9 cellular contexts compared by ENCODE assay signal in the genomic region with DNA sequence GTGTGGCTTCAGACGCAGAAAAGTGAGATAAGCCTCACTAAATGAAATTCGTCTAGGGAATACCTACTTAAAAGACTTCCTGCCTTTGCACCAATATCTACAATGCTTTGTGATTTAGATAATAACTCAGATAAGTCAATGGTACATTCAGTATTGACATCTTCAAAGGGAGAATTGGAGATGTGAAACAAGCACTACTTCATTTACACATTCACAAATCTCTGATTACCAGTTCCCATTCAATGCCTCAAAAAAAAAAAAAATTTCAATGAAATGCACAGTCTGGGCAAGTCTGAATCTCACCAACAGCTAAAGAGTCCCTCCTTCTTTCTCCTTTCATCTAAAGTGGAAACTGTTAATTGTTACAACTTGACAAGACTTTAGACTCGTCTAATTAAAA. TPM values are rescaled to one million over a fixed set of nuclear protein-coding genes. Genes with fewer than 3 reads are reported as not detected.
A peak's percentile ranks its signal among the peaks of the same experiment; 100 is the strongest.
DNase-seq lines count a peak whose midpoint lies in the region; ATAC-seq and TF ChIP-seq lines count a peak whose summit lies in the region.
"Had no signal": no experiment of that assay in that cellular context is flagged by ENCODE, and none has a peak within 500 bp of the region (broad histone marks: within the 10 kb centered on the region; RNA-seq: fewer than 3 reads in every experiment).

No MANE protein-coding gene starts in this region.

- in situ Hi-C loops in GM23248 (cut with MboI) = no loop called here

- H3K9me3 ChIP-seq in GM23248 (ENCODE audit: low read depth) = no peaks in the 10 kb centered on the region
- no peaks in the 10 kb centered on the region for H3K9me3 ChIP-seq in RWPE2 (ENCODE audit: severe bottlenecking)
- H3K9me3 ChIP-seq in sigmoid colon = no peaks in the 10 kb centered on the region

- ATAC-seq in RWPE2 (ENCODE audit: low read depth) = no peak

- intact Hi-C loops in sigmoid colon (cut with DNase I) = loop anchor here (5.0 kb wide), 1 partner anchor 135 kb away; no protein-coding TSS in a partner anchor

- peak overlapping the region; percentile 86 for H3K9ac ChIP-seq in GM23248

- H3F3A ChIP-seq in GM23248 (ENCODE audit: insufficient read depth) = peaks cover 65% of the 10 kb centered on the region

- H3K36me3 ChIP-seq in GM23248 (ENCODE audit: low read depth) (peaks cover 9% of the 10 kb centered on the region), RWPE2 (ENCODE audit: low read depth) (peaks cover 48% of the 10 kb centered on the region), sigmoid colon (no peaks in the 10 kb centered on the region)

- no peaks in the 10 kb centered on the region for H3K9me2 ChIP-seq in GM23248 (ENCODE audit: insufficient read depth)

- no peak overlapping the region for H2AFZ ChIP-seq in GM23248

- peaks cover 82% of the 10 kb centered on the region for H3K79me2 ChIP-seq in GM23248 (ENCODE audit: insufficient read depth)

- TF ChIP-seq CTCF in RWPE2 (IDR thresholded peaks at IDR 0.05; ENCODE audit: poor library complexity, severe bottlenecking) (no peak), sigmoid colon (IDR thresholded peaks at IDR 0.05) (no peak)

- no peaks in the 10 kb centered on the region for H3K27me3 ChIP-seq in GM23248 (replicated peaks; ENCODE audit: insufficient read depth)
- H3K27me3 ChIP-seq in RWPE2 (ENCODE audit: insufficient read depth, poor library complexity, severe bottlenecking) = no peaks in the 10 kb centered on the region
- H3K27me3 ChIP-seq in sigmoid colon = no peaks in the 10 kb centered on the region

- H3K4me2 ChIP-seq in GM23248 (ENCODE audit: unreplicated experiment) = peak overlapping the region; percentile 78

- no peak for TF ChIP-seq EP300 in sigmoid colon (IDR thresholded peaks at IDR 0.05)

- H3K27ac ChIP-seq in GM23248 = peak overlapping the region; percentile 88
- peak overlapping the region; percentile 86 for H3K27ac ChIP-seq in RWPE2 (ENCODE audit: poor library complexity, severe bottlenecking)
- H3K27ac ChIP-seq in epithelial cell of prostate = peak overlapping the region; percentile 98
- H3K27ac ChIP-seq in sigmoid colon = peak overlapping the region; percentile 94 to 99 (median 98)

- DNase-seq in GM23248 (no peak), RWPE2 (ENCODE audit: low spot score) (no peak), epithelial cell of prostate (ENCODE audit: low read depth, low spot score) (no peak), sigmoid colon (no peak), HPDE6-E6E7 (ENCODE audit: extremely low spot score) (no peak), NCI-H1417 treated with DMSO at 0.1 percent for 48 hours (lab: John Stamatoyannopoulos, UW) (no peak), NOMO-1 (lab: John Stamatoyannopoulos, UW; ENCODE audit: unreplicated experiment in 2 of 2) (no peak)
- DNase-seq: activated CD4-positive, alpha-beta T cell treated with anti-CD3 and anti-CD28 coated beads for 4 hours; NCI-H524 treated with DMSO at 0.1 percent for 48 hours had no signal

- TF ChIP-seq POLR2A in sigmoid colon (IDR thresholded peaks at IDR 0.05) = no peak

- H3K4me3 ChIP-seq in GM23248 (peak overlapping the region; percentile 87), RWPE2 (ENCODE audit: severe bottlenecking) (peak overlapping the region; percentile 47), sigmoid colon (no peak overlapping the region)

- H4K20me1 ChIP-seq in GM23248 (ENCODE audit: insufficient read depth) = peaks cover 5% of the 10 kb centered on the region; the same call in 1 of the 2 replicates

- H3K4me1 ChIP-seq in GM23248 (ENCODE audit: insufficient read depth) (peaks cover 47% of the 10 kb centered on the region), RWPE2 (ENCODE audit: insufficient read depth, poor library complexity, severe bottlenecking) (peaks cover 29% of the 10 kb centered on the region), sigmoid colon (peaks cover 0 to 52% (median 48%) of the 10 kb centered on the region in 4 donors)

- 69 to 74% methylated on average over 3 of the region's 3 CpGs for WGBS in GM23248 (ENCODE audit: low coverage in 1 of 2, low lambda C conversion rate in 2 of 2, missing lambda C conversion rate in 2 of 2), 2 experiments
- WGBS in sigmoid colon, 2 donors = 35 to 47% methylated on average over 3 of the region's 3 CpGs

RNA-seq across cellular contexts. Expression of a gene that starts 3.7 kb away (rescaled TPM):
- 27.7 and 46.9 TPM in 2 replicates for total RNA-seq in GM23248 (2014; rRNA removed; shearing (Covaris generic))
- polyA plus RNA-seq in GM23248 (2016; fragmentation: Nextera tagmentation; extraction: Ambion mirVana) (5.9 and 6.1 TPM in 2 replicates), sigmoid colon (10 to 100 TPM in 2 of 3 donors, 1 to 10 TPM in 1; 6.9 to 24.7 (median 13.8) TPM)
- total RNA-seq in sigmoid colon = 10 to 100 TPM; 39.1 to 54.3 (median 45.2) TPM

RNA-seq across cellular contexts. Expression of a gene that starts 44.8 kb away (rescaled TPM):
- total RNA-seq in GM23248 (2014; rRNA removed; shearing (Covaris generic)) = 4.7 and 5.2 TPM in 2 replicates
- 2.6 and 3.2 TPM in 2 replicates for polyA plus RNA-seq in GM23248 (2016; fragmentation: Nextera tagmentation; extraction: Ambion mirVana)
- 1 to 10 TPM; 3.2 to 8.4 (median 3.9) TPM for total RNA-seq in sigmoid colon
- 10 to 100 TPM in 1 of 3 donors, 1 to 10 TPM in 2; 2.1 to 15.0 (median 3.0) TPM for polyA plus RNA-seq in sigmoid colon

RNA-seq across cellular contexts. Expression of a gene that starts 50.1 kb away (rescaled TPM):
- 28.6 and 33.2 TPM in 2 replicates for total RNA-seq in GM23248 (2014; rRNA removed; shearing (Covaris generic))
- 55.0 TPM in 2 replicates for polyA plus RNA-seq in GM23248 (2016; fragmentation: Nextera tagmentation; extraction: Ambion mirVana)
- 10 to 100 TPM; 38.5 to 72.5 (median 52.4) TPM for total RNA-seq in sigmoid colon
- 10 to 100 TPM; 27.3 to 91.8 (median 36.6) TPM for polyA plus RNA-seq in sigmoid colon

RNA-seq across cellular contexts. Expression of a gene that starts 58.2 kb away (rescaled TPM):
- not detected in 2 replicates for total RNA-seq in GM23248 (2014; rRNA removed; shearing (Covaris generic))
- polyA plus RNA-seq in GM23248 (2016; fragmentation: Nextera tagmentation; extraction: Ambion mirVana) (not detected in 2 replicates), sigmoid colon (under 1 TPM in 1 of 3 donors, not detected in 2; 0.67 TPM)
- under 1 TPM in 3 of 4 donors, not detected in 1; 0.36 to 0.99 (median 0.41) TPM for total RNA-seq in sigmoid colon

Comparison
In these comparisons a context has a peak if more than half of its experiments do, and no peak if none do; other contexts are left out.
1. H3K4me3 ChIP-seq: peak in GM23248 (single experiment) and RWPE2 (single experiment); none in sigmoid colon (0 of 4).
2. Peak in every context shown above with its lines, with median percentiles within 50 percentile points of each other: H3K27ac ChIP-seq.